In the genomic region with DNA sequence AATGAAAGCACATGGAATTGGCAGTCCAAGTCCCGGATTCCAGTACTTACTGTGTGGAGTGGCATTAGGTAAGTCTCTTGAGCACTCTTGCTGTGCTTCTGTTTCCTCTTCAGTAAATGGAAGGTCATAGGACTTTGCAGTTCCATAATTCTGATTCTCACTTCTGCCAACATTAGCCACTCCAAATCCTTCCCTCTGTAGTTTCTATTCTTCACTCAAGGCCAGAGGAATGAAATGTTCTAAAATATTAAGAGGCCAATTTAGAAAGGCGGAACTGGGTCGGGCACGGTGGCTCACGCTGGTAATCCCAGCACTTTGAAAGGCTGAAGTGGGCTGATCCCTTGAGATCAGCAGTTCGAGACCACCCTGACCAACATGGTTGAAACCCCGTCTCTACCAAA, we compare ENCODE assay signal across 15 cellular contexts. TPM values are rescaled to one million over a fixed set of nuclear protein-coding genes. Genes with fewer than 3 reads are reported as not detected.
"Had no signal": no experiment of that assay in that cellular context is flagged by ENCODE, and none has a peak within 500 bp of the region (broad histone marks: within the 10 kb centered on the region; RNA-seq: fewer than 3 reads in every experiment).

No MANE protein-coding gene starts in this region.

- H3K36me3 Mint-ChIP-seq: activated naive CD4-positive, alpha-beta T cell treated with anti-CD3 and anti-CD28 coated beads, Interleukin-2, amount 10 ng/mL, durations not matched to agents 7 days and 5 days; neural progenitor cell; stimulated activated naive B cell treated with anti-CD40 and anti-IgM and Interleukin-4, amounts not matched to agents 10 μg/mL and 1 μg/mL and 100 μg/mL, for 72 hours had no signal

- H3K4me1 Mint-ChIP-seq: activated naive CD4-positive, alpha-beta T cell treated with anti-CD3 and anti-CD28 coated beads, Interleukin-2, amount 10 ng/mL, durations not matched to agents 7 days and 5 days; stimulated activated naive B cell treated with anti-CD40 and anti-IgM and Interleukin-4, amounts not matched to agents 10 μg/mL and 1 μg/mL and 100 μg/mL, for 72 hours had no signal

- ATAC-seq: left ventricle myocardium superior; stimulated activated naive B cell treated with anti-CD40 and anti-IgM and Interleukin-4, amounts not matched to agents 10 μg/mL and 1 μg/mL and 100 μg/mL, for 72 hours had no signal

- H3K27ac Mint-ChIP-seq: activated naive CD4-positive, alpha-beta T cell treated with anti-CD3 and anti-CD28 coated beads, Interleukin-2, amount 10 ng/mL, durations not matched to agents 7 days and 5 days; activated T-helper 2 cell treated with anti-CD3 and anti-CD28 coated beads, Interferon-gamma antibody, Interleukin-2, Interleukin-4, amounts not matched to agents 10 μg/mL and 5 μg/mL and 100 μg/mL, durations not matched to agents 14 hours and 24 hours and 36 hours; neural progenitor cell; stimulated activated naive B cell treated with anti-CD40 and anti-IgM and Interleukin-4, amounts not matched to agents 10 μg/mL and 1 μg/mL and 100 μg/mL, for 72 hours had no signal

- H3K9me3 Mint-ChIP-seq: activated naive CD4-positive, alpha-beta T cell treated with anti-CD3 and anti-CD28 coated beads, Interleukin-2, amount 10 ng/mL, durations not matched to agents 7 days and 5 days; activated T-helper 2 cell treated with anti-CD3 and anti-CD28 coated beads, Interferon-gamma antibody, Interleukin-2, Interleukin-4, amounts not matched to agents 10 μg/mL and 5 μg/mL and 100 μg/mL, durations not matched to agents 14 hours and 24 hours and 36 hours; neural progenitor cell; stimulated activated naive B cell treated with anti-CD40 and anti-IgM and Interleukin-4, amounts not matched to agents 10 μg/mL and 1 μg/mL and 100 μg/mL, for 72 hours had no signal

- H3K4me1 ChIP-seq: neural progenitor cell, tibial artery, vagina had no signal

- H3K4me3 ChIP-seq: neural progenitor cell, ovary, tibial artery, vagina had no signal

- DNase-seq: activated naive CD4-positive, alpha-beta T cell treated with anti-CD3 and anti-CD28 coated beads, Interleukin-2, amount 10 ng/mL, durations not matched to agents 7 days and 5 days; activated T-cell treated with anti-CD3 and anti-CD28 coated beads for 4 hours; hippocampal formation; kidney; left ventricle myocardium superior; midbrain; ovary; stimulated activated CD4-positive, alpha-beta T cell treated with anti-CD3 and anti-CD28 coated beads, Interleukin-4, amount 100 ng/mL, for 1 hour; stimulated activated naive B cell treated with anti-CD40 and anti-IgM and Interleukin-4, amounts not matched to agents 10 μg/mL and 1 μg/mL and 100 μg/mL, for 72 hours; tibial artery had no signal

- H3K4me2 ChIP-seq: neural progenitor cell had no signal

- H3K27me3 Mint-ChIP-seq: activated naive CD4-positive, alpha-beta T cell treated with anti-CD3 and anti-CD28 coated beads, Interleukin-2, amount 10 ng/mL, durations not matched to agents 7 days and 5 days had no signal

- H3K27me3 ChIP-seq: neural progenitor cell, ovary, tibial artery, vagina had no signal

- H3K4me3 Mint-ChIP-seq: activated naive CD4-positive, alpha-beta T cell treated with anti-CD3 and anti-CD28 coated beads, Interleukin-2, amount 10 ng/mL, durations not matched to agents 7 days and 5 days; neural progenitor cell; stimulated activated naive B cell treated with anti-CD40 and anti-IgM and Interleukin-4, amounts not matched to agents 10 μg/mL and 1 μg/mL and 100 μg/mL, for 72 hours had no signal

- H3K27ac ChIP-seq: neural progenitor cell, ovary, tibial artery, vagina had no signal

- H3K36me3 ChIP-seq: neural progenitor cell, ovary, tibial artery, vagina had no signal

- H2AFZ ChIP-seq: neural progenitor cell had no signal

- H3K9me3 ChIP-seq: ovary, tibial artery, vagina had no signal

RNA-seq across cellular contexts. Expression of a gene that starts 19.8 kb away (rescaled TPM):
- total RNA-seq: activated CD8-positive, alpha-beta memory T cell treated with anti-CD3 and anti-CD28 coated beads for 36 hours; activated T-helper 2 cell treated with anti-CD3 and anti-CD28 coated beads, Interferon-gamma antibody, Interleukin-2, Interleukin-4, amounts not matched to agents 10 μg/mL and 5 μg/mL and 100 μg/mL, durations not matched to agents 14 hours and 24 hours and 36 hours; chondrocyte; left ventricle myocardium superior; vagina had no signal
